ENCODE assay signal across 27 cellular contexts in genomic region chr2:2765176-2765800, GRCh38.
"Had no signal": no experiment of that assay in that cellular context is flagged by ENCODE, and none has a peak within 500 bp of the region (broad histone marks: within the 10 kb centered on the region; RNA-seq: fewer than 3 reads in every experiment).

No MANE protein-coding gene starts in this region.

- H3K27me3 ChIP-seq: ascending aorta, cardiac muscle cell, Peyer's patch, SJSA1 had no signal

- DNase-seq: activated CD4-positive, alpha-beta T cell treated with anti-CD3 and anti-CD28 coated beads, Interleukin-2, amount 10 ng/mL, durations not matched to agents 24 days and 14 days; activated CD4-positive, alpha-beta T cell treated with anti-CD3 and anti-CD28 coated beads, Interleukin-2, amount 50 U/mL, for 4 hours; activated CD8-positive, alpha-beta T cell treated with anti-CD3 and anti-CD28 coated beads for 36 hours; activated effector memory CD4-positive, alpha-beta T cell treated with anti-CD3 and anti-CD28 coated beads, Interleukin-2, amount 50 U/mL, for 16 hours; activated naive CD4-positive, alpha-beta T cell; activated naive CD8-positive, alpha-beta T cell treated with anti-CD3 and anti-CD28 coated beads, Interleukin-2, amount 10 ng/mL, durations not matched to agents 7 days and 5 days; activated T-cell treated with anti-CD3 and anti-CD28 coated beads, Interleukin-2, amount 50 U/mL, for 1 hour; activated T-cell treated with anti-CD3 and anti-CD28 coated beads, Interleukin-2, amount 50 U/mL, for 72 hours; amygdala; MM.1S; MV-4-11; NCI-H1092; NCI-H1436 treated with DMSO at 0.1 percent for 48 hours; NCI-H187 treated with DMSO at 0.1 percent for 48 hours; NCI-H2081; NCI-H2171 treated with DMSO at 0.1 percent for 48 hours; NCI-H2227 treated with DMSO at 0.1 percent for 48 hours; NCI-H524 treated with DMSO at 0.1 percent for 48 hours; PC-3; Peyer's patch; SHP77 treated with DMSO at 0.1 percent for 48 hours; SK-N-SH had no signal

- H3K9me3 ChIP-seq: ascending aorta, Peyer's patch, SK-N-SH had no signal

- H3K27ac ChIP-seq: ascending aorta, cardiac muscle cell, KMS-11, Peyer's patch, SJSA1 had no signal

- H3K9ac ChIP-seq: KMS-11, SK-N-SH had no signal

- H3K36me3 ChIP-seq: ascending aorta, cardiac muscle cell, Peyer's patch, SJSA1 had no signal

- ATAC-seq: activated CD8-positive, alpha-beta T cell treated with anti-CD3 and anti-CD28 coated beads for 36 hours; activated T-cell treated with anti-CD3 and anti-CD28 coated beads, Interleukin-2, amount 50 U/mL, for 72 hours; activated T-helper 17 cell treated with anti-CD3 and anti-CD28 coated beads, Interleukin-2, amount 50 U/mL, for 72 hours; PC-3 had no signal

- H3K4me3 ChIP-seq: ascending aorta, cardiac muscle cell, Peyer's patch, SJSA1 had no signal

- H3K4me1 ChIP-seq: ascending aorta, Peyer's patch, SJSA1 had no signal

- H3K4me2 ChIP-seq: KMS-11, SK-N-SH had no signal
